In the genomic region with DNA sequence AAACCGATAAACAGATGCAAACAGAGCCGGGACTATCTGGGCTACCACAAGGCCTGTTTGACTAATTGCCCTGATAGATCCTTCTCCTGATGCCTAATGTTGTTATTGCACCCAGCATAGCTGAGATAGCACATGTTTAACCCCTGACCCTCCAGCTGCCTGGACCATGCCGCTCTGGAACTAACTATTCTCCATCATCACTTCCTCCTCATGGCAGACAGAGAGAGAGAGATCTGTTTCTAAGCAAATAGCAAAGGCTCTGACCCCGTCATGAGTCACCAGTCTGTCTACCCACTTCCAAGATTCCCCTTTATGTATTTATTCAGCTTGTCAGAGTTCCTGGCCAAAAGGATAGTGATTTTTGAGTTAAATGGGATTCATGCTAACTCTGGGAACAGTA, we compare ENCODE assay signal across 1 cellular context.
TF ChIP-seq lines count a peak whose summit lies in the region.

No MANE protein-coding gene starts in this region.

TF ChIP-seq in HepG2, 621 proteins besides CTCF, POLR2A, EP300 and RAD21 (continued from another document and continues in another):
- no peak for TF ChIP-seq SOX6 (IDR thresholded peaks at IDR 0.05)
- peak; percentile 81 for TF ChIP-seq SOX6 (CRISPR knock-in tag; IDR thresholded peaks at IDR 0.05)
- no peak for TF ChIP-seq TCF12 (IDR thresholded peaks at IDR 0.05)
- TF ChIP-seq TCF12 (CRISPR knock-in tag; IDR thresholded peaks at IDR 0.05) = no peak
- no peak for TF ChIP-seq ARNT2 (CRISPR knock-in tag; IDR thresholded peaks at IDR 0.05; ENCODE audit: low read depth)
- 0 out of 2 replicates have a peak, but pooled peaks have one; percentile 15 for TF ChIP-seq ZMYM3 (CRISPR knock-in tag; IDR thresholded peaks at IDR 0.05)
- TF ChIP-seq, protein P1, sequence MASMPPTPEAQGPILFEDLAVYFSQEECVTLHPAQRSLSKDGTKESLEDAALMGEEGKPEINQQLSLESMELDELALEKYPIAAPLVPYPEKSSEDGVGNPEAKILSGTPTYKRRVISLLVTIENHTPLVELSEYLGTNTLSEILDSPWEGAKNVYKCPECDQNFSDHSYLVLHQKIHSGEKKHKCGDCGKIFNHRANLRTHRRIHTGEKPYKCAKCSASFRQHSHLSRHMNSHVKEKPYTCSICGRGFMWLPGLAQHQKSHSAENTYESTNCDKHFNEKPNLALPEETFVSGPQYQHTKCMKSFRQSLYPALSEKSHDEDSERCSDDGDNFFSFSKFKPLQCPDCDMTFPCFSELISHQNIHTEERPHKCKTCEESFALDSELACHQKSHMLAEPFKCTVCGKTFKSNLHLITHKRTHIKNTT (CRISPR knock-in tag; IDR thresholded peaks at IDR 0.05) = no peak
- no peak for TF ChIP-seq ZNF550 (CRISPR knock-in tag; IDR thresholded peaks at IDR 0.05; ENCODE audit: borderline replicate concordance)
- no peak for TF ChIP-seq HNRNPLL (IDR thresholded peaks at IDR 0.05; ENCODE audit: low read depth, low read length, poor library complexity, severe bottlenecking)
- no peak for TF ChIP-seq MIER3 (CRISPR knock-in tag; IDR thresholded peaks at IDR 0.05; ENCODE audit: borderline replicate concordance)
- TF ChIP-seq ZNF253 (CRISPR knock-in tag; IDR thresholded peaks at IDR 0.05; ENCODE audit: borderline replicate concordance) = no peak
- TF ChIP-seq RNF2 (conservative IDR thresholded peaks at IDR 0.05; ENCODE audit: low read depth) = no peak
- TF ChIP-seq ATAD3A (CRISPR knock-in tag; IDR thresholded peaks at IDR 0.05) = no peak
- TF ChIP-seq, protein P2, sequence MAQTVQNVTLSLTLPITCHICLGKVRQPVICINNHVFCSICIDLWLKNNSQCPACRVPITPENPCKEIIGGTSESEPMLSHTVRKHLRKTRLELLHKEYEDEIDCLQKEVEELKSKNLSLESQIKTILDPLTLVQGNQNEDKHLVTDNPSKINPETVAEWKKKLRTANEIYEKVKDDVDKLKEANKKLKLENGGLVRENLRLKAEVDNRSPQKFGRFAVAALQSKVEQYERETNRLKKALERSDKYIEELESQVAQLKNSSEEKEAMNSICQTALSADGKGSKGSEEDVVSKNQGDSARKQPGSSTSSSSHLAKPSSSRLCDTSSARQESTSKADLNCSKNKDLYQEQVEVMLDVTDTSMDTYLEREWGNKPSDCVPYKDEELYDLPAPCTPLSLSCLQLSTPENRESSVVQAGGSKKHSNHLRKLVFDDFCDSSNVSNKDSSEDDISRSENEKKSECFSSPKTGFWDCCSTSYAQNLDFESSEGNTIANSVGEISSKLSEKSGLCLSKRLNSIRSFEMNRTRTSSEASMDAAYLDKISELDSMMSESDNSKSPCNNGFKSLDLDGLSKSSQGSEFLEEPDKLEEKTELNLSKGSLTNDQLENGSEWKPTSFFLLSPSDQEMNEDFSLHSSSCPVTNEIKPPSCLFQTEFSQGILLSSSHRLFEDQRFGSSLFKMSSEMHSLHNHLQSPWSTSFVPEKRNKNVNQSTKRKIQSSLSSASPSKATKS (CRISPR knock-in tag; IDR thresholded peaks at IDR 0.05) = no peak
- TF ChIP-seq ZSCAN22 (CRISPR knock-in tag; IDR thresholded peaks at IDR 0.05) = no peak
- TF ChIP-seq, protein P3, sequence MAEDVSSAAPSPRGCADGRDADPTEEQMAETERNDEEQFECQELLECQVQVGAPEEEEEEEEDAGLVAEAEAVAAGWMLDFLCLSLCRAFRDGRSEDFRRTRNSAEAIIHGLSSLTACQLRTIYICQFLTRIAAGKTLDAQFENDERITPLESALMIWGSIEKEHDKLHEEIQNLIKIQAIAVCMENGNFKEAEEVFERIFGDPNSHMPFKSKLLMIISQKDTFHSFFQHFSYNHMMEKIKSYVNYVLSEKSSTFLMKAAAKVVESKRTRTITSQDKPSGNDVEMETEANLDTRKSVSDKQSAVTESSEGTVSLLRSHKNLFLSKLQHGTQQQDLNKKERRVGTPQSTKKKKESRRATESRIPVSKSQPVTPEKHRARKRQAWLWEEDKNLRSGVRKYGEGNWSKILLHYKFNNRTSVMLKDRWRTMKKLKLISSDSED (CRISPR knock-in tag; IDR thresholded peaks at IDR 0.05) = no peak
- no peak for TF ChIP-seq ZNF674 (CRISPR knock-in tag; IDR thresholded peaks at IDR 0.05; ENCODE audit: low read depth)
- no peak for TF ChIP-seq ZNF24 (IDR thresholded peaks at IDR 0.05)
- no peak for TF ChIP-seq ELF1 (CRISPR knock-in tag; IDR thresholded peaks at IDR 0.05)
- TF ChIP-seq, protein P4, sequence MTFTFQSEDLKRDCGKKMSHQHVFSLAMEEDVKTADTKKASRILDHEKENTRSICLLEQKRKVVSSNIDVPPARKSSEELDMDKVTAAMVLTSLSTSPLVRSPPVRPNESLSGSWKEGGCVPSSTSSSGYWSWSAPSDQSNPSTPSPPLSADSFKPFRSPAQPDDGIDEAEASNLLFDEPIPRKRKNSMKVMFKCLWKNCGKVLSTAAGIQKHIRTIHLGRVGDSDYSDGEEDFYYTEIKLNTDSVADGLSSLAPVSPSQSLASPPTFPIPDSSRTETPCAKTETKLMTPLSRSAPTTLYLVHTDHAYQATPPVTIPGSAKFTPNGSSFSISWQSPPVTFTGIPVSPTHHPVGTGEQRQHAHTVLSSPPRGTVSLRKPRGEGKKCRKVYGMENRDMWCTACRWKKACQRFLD (CRISPR knock-in tag; IDR thresholded peaks at IDR 0.05; ENCODE audit: borderline replicate concordance) = no peak
- no peak for TF ChIP-seq ZNF768 (CRISPR knock-in tag; IDR thresholded peaks at IDR 0.05)
- TF ChIP-seq ZNF678 (CRISPR knock-in tag; IDR thresholded peaks at IDR 0.05) = no peak
- TF ChIP-seq, protein P5, sequence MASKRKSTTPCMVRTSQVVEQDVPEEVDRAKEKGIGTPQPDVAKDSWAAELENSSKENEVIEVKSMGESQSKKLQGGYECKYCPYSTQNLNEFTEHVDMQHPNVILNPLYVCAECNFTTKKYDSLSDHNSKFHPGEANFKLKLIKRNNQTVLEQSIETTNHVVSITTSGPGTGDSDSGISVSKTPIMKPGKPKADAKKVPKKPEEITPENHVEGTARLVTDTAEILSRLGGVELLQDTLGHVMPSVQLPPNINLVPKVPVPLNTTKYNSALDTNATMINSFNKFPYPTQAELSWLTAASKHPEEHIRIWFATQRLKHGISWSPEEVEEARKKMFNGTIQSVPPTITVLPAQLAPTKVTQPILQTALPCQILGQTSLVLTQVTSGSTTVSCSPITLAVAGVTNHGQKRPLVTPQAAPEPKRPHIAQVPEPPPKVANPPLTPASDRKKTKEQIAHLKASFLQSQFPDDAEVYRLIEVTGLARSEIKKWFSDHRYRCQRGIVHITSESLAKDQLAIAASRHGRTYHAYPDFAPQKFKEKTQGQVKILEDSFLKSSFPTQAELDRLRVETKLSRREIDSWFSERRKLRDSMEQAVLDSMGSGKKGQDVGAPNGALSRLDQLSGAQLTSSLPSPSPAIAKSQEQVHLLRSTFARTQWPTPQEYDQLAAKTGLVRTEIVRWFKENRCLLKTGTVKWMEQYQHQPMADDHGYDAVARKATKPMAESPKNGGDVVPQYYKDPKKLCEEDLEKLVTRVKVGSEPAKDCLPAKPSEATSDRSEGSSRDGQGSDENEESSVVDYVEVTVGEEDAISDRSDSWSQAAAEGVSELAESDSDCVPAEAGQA (IDR thresholded peaks at IDR 0.05; ENCODE audit: low read depth) = no peak
- TF ChIP-seq, protein P5 (CRISPR knock-in tag; IDR thresholded peaks at IDR 0.05; ENCODE audit: borderline replicate concordance) = no peak
- TF ChIP-seq, protein P6, sequence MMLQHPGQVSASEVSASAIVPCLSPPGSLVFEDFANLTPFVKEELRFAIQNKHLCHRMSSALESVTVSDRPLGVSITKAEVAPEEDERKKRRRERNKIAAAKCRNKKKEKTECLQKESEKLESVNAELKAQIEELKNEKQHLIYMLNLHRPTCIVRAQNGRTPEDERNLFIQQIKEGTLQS (CRISPR knock-in tag; IDR thresholded peaks at IDR 0.05) = peak; percentile 70
- no peak for TF ChIP-seq RELA (CRISPR knock-in tag; IDR thresholded peaks at IDR 0.05)
- TF ChIP-seq ETV6 (CRISPR knock-in tag; conservative IDR thresholded peaks at IDR 0.05) = no peak
- TF ChIP-seq MBNL3 (CRISPR knock-in tag; conservative IDR thresholded peaks at IDR 0.05) = no peak
- TF ChIP-seq, protein P7, sequence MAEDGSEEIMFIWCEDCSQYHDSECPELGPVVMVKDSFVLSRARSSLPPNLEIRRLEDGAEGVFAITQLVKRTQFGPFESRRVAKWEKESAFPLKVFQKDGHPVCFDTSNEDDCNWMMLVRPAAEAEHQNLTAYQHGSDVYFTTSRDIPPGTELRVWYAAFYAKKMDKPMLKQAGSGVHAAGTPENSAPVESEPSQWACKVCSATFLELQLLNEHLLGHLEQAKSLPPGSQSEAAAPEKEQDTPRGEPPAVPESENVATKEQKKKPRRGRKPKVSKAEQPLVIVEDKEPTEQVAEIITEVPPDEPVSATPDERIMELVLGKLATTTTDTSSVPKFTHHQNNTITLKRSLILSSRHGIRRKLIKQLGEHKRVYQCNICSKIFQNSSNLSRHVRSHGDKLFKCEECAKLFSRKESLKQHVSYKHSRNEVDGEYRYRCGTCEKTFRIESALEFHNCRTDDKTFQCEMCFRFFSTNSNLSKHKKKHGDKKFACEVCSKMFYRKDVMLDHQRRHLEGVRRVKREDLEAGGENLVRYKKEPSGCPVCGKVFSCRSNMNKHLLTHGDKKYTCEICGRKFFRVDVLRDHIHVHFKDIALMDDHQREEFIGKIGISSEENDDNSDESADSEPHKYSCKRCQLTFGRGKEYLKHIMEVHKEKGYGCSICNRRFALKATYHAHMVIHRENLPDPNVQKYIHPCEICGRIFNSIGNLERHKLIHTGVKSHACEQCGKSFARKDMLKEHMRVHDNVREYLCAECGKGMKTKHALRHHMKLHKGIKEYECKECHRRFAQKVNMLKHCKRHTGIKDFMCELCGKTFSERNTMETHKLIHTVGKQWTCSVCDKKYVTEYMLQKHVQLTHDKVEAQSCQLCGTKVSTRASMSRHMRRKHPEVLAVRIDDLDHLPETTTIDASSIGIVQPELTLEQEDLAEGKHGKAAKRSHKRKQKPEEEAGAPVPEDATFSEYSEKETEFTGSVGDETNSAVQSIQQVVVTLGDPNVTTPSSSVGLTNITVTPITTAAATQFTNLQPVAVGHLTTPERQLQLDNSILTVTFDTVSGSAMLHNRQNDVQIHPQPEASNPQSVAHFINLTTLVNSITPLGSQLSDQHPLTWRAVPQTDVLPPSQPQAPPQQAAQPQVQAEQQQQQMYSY (CRISPR knock-in tag; IDR thresholded peaks at IDR 0.05) = no peak
- TF ChIP-seq AHR (CRISPR knock-in tag; IDR thresholded peaks at IDR 0.05) = no peak
- no peak for TF ChIP-seq SP2 (CRISPR knock-in tag; IDR thresholded peaks at IDR 0.05)
- TF ChIP-seq ZNF430 (CRISPR knock-in tag; IDR thresholded peaks at IDR 0.05) = no peak
- TF ChIP-seq, protein P8, sequence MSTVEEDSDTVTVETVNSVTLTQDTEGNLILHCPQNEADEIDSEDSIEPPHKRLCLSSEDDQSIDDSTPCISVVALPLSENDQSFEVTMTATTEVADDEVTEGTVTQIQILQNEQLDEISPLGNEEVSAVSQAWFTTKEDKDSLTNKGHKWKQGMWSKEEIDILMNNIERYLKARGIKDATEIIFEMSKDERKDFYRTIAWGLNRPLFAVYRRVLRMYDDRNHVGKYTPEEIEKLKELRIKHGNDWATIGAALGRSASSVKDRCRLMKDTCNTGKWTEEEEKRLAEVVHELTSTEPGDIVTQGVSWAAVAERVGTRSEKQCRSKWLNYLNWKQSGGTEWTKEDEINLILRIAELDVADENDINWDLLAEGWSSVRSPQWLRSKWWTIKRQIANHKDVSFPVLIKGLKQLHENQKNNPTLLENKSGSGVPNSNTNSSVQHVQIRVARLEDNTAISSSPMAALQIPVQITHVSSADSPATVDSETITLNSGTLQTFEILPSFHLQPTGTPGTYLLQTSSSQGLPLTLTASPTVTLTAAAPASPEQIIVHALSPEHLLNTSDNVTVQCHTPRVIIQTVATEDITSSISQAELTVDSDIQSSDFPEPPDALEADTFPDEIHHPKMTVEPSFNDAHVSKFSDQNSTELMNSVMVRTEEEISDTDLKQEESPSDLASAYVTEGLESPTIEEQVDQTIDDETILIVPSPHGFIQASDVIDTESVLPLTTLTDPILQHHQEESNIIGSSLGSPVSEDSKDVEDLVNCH (CRISPR knock-in tag; IDR thresholded peaks at IDR 0.05) = no peak
- no peak for TF ChIP-seq GATA4 (IDR thresholded peaks at IDR 0.05; ENCODE audit: borderline replicate concordance, low read depth)
- TF ChIP-seq ZNF737 (CRISPR knock-in tag; IDR thresholded peaks at IDR 0.05; ENCODE audit: borderline replicate concordance) = no peak
- no peak for TF ChIP-seq SP4 (CRISPR knock-in tag; IDR thresholded peaks at IDR 0.05)
- no peak for TF ChIP-seq IKZF4 (CRISPR knock-in tag; IDR thresholded peaks at IDR 0.05; ENCODE audit: borderline replicate concordance, low read depth, not compliant biosample characterization)
- no peak for TF ChIP-seq HNRNPUL1 (IDR thresholded peaks at IDR 0.05; ENCODE audit: low read depth, low read length)
- TF ChIP-seq, protein P9, sequence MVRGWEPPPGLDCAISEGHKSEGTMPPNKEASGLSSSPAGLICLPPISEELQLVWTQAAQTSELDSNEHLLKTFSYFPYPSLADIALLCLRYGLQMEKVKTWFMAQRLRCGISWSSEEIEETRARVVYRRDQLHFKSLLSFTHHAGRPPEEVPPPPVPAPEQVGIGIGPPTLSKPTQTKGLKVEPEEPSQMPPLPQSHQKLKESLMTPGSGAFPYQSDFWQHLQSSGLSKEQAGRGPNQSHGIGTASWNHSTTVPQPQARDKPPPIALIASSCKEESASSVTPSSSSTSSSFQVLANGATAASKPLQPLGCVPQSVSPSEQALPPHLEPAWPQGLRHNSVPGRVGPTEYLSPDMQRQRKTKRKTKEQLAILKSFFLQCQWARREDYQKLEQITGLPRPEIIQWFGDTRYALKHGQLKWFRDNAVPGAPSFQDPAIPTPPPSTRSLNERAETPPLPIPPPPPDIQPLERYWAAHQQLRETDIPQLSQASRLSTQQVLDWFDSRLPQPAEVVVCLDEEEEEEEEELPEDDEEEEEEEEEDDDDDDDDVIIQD (CRISPR knock-in tag; IDR thresholded peaks at IDR 0.05; ENCODE audit: low read depth) = peak; percentile 78; the same call in 1 of the 2 replicates
- TF ChIP-seq ZFAT (CRISPR knock-in tag; conservative IDR thresholded peaks at IDR 0.05) = no peak
- TF ChIP-seq, protein P10, sequence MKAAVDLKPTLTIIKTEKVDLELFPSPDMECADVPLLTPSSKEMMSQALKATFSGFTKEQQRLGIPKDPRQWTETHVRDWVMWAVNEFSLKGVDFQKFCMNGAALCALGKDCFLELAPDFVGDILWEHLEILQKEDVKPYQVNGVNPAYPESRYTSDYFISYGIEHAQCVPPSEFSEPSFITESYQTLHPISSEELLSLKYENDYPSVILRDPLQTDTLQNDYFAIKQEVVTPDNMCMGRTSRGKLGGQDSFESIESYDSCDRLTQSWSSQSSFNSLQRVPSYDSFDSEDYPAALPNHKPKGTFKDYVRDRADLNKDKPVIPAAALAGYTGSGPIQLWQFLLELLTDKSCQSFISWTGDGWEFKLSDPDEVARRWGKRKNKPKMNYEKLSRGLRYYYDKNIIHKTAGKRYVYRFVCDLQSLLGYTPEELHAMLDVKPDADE (CRISPR knock-in tag; IDR thresholded peaks at IDR 0.05) = no peak
